24 cellular contexts compared by ENCODE assay signal in the genomic region with DNA sequence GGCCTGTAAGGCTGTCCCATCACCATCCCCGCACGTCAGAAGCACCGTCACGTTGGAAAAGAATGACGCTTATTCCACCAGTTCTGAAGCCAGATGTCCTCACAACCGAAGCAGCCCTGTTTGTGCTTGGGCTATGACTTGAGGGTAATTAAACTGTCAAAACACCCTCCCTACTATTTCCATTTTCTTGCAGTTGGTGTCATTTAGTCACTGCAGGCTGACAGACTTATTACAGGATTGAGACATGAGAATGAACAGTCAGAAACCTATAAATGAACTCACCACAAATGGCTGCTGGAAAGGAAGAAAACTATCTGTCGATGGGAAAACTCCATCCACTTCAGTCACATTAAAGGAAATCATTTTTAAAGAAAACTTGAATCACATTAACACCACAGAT.
DNase-seq lines count a peak whose midpoint lies in the region; ATAC-seq and TF ChIP-seq lines count a peak whose summit lies in the region.
"Had no signal": no experiment of that assay in that cellular context is flagged by ENCODE, and none has a peak within 500 bp of the region (broad histone marks: within the 10 kb centered on the region; RNA-seq: fewer than 3 reads in every experiment).

No MANE protein-coding gene starts in this region.

- H3K9ac ChIP-seq in mesenchymal stem cell (ENCODE audit: low read length) = no peak overlapping the region

- H2BK120ac ChIP-seq in mesenchymal stem cell (ENCODE audit: low read depth, low read length) = no peak overlapping the region

- CTCF ChIA-PET in naive thymus-derived CD4-positive, alpha-beta T cell (lab: Charles Lee) = interaction anchor here (0.6 kb wide), 1 partner anchor 56 kb away, joined by 3 read pairs; no protein-coding TSS in a partner anchor

- H3K27ac Mint-ChIP-seq in natural killer cell = peak overlapping the region; percentile 59 to 87
- H3K27ac Mint-ChIP-seq in natural killer cell treated with Interleukin-12 subunit alpha and Interleukin-12 subunit beta and Interleukin-15 and Interleukin-18, amount 100 ng/mL, for 72 hours = peak overlapping the region in 1 of 2 donors; percentile 66
- H3K27ac Mint-ChIP-seq in activated T-helper 17 cell treated with anti-CD3 and anti-CD28 coated beads, Interleukin-2, amount 50 U/mL, for 72 hours = peak overlapping the region; percentile 84
- H3K27ac Mint-ChIP-seq in naive thymus-derived CD4-positive, alpha-beta T cell = peak overlapping the region in 8 of 9 donors; percentile 5 to 88 (median 56)
- H3K27ac Mint-ChIP-seq in stimulated activated memory B cell treated with anti-CD40 and anti-IgM and Interleukin-4, amounts not matched to agents 10 μg/mL and 1 μg/mL and 100 μg/mL, for 72 hours = peak overlapping the region; percentile 81
- H3K27ac Mint-ChIP-seq: GM23338 had no signal

- peaks cover 57% of the 10 kb centered on the region for H3K79me1 ChIP-seq in mesenchymal stem cell (replicated peaks; ENCODE audit: low read length, poor library complexity, severe bottlenecking)

- ATAC-seq in natural killer cell = no peak
- ATAC-seq in natural killer cell treated with Interleukin-12 subunit alpha and Interleukin-12 subunit beta and Interleukin-15 and Interleukin-18, amount 100 ng/mL, for 72 hours = no peak
- ATAC-seq in activated T-helper 17 cell treated with anti-CD3 and anti-CD28 coated beads, Interleukin-2, amount 50 U/mL, for 72 hours (replicated peaks) = no peak
- ATAC-seq in naive thymus-derived CD4-positive, alpha-beta T cell = no peak
- no peak for ATAC-seq in stimulated activated memory B cell treated with anti-CD40 and anti-IgM and Interleukin-4, amounts not matched to agents 10 μg/mL and 1 μg/mL and 100 μg/mL, for 72 hours
- ATAC-seq: GM12878, GM23338 had no signal

- no peak for TF ChIP-seq CTCF in natural killer cell (IDR thresholded peaks at IDR 0.05)

- H2BK15ac ChIP-seq in mesenchymal stem cell (ENCODE audit: low read depth, poor library complexity, severe bottlenecking) = no peak overlapping the region

- no peak overlapping the region for H3K4me3 ChIP-seq in naive thymus-derived CD4-positive, alpha-beta T cell (ENCODE audit: low read length)
- H3K4me3 ChIP-seq in mesenchymal stem cell (ENCODE audit: insufficient read depth in 1 of 2, low read depth in 1 of 2, low read length in 2 of 2) = peak overlapping the region in 1 of 2 experiments; percentile 14
- H3K4me3 ChIP-seq: GM12878, GM23338, PC-9 had no signal

- intact Hi-C loops in natural killer cell (cut with micrococcal nuclease) (no loop called here), cardiac septum (cut with DNase I) (no loop called here)
- intact Hi-C loops in naive thymus-derived CD4-positive, alpha-beta T cell (cut with micrococcal nuclease) = no loop called here

- POLR2A ChIA-PET in naive thymus-derived CD4-positive, alpha-beta T cell (lab: Charles Lee) = interaction anchor here (1.2 kb wide), 1 partner anchor 12 kb away, joined by 3 read pairs; no protein-coding TSS in a partner anchor

- no peaks in the 10 kb centered on the region for H3K4me1 ChIP-seq in naive thymus-derived CD4-positive, alpha-beta T cell (ENCODE audit: control insufficient read depth in 2 of 2, insufficient read depth in 2 of 2, low read length in 2 of 2)
- no peaks in the 10 kb centered on the region for H3K4me1 ChIP-seq in mesenchymal stem cell (ENCODE audit: control insufficient read depth, insufficient read depth, low read depth, low read length)

- H3K9me3 ChIP-seq in naive thymus-derived CD4-positive, alpha-beta T cell (ENCODE audit: control insufficient read depth in 2 of 3, low read length in 3 of 3) = no peaks in the 10 kb centered on the region
- H3K9me3 ChIP-seq in mesenchymal stem cell (ENCODE audit: control insufficient read depth, low read length) = no peaks in the 10 kb centered on the region

- H3K27ac ChIP-seq in naive thymus-derived CD4-positive, alpha-beta T cell (ENCODE audit: low read depth, low read length) = no peak overlapping the region
- H3K27ac ChIP-seq in mesenchymal stem cell (ENCODE audit: low read length, poor library complexity, severe bottlenecking) = no peak overlapping the region
- H3K27ac ChIP-seq: HL-60, PC-9, RWPE1 had no signal

- H3K9me3 Mint-ChIP-seq in natural killer cell = no peaks in the 10 kb centered on the region
- no peaks in the 10 kb centered on the region for H3K9me3 Mint-ChIP-seq in natural killer cell treated with Interleukin-12 subunit alpha and Interleukin-12 subunit beta and Interleukin-15 and Interleukin-18, amount 100 ng/mL, for 72 hours
- no peaks in the 10 kb centered on the region for H3K9me3 Mint-ChIP-seq in activated T-helper 17 cell treated with anti-CD3 and anti-CD28 coated beads, Interleukin-2, amount 50 U/mL, for 72 hours
- H3K9me3 Mint-ChIP-seq in naive thymus-derived CD4-positive, alpha-beta T cell = no peaks in the 10 kb centered on the region
- H3K9me3 Mint-ChIP-seq in stimulated activated memory B cell treated with anti-CD40 and anti-IgM and Interleukin-4, amounts not matched to agents 10 μg/mL and 1 μg/mL and 100 μg/mL, for 72 hours = no peaks in the 10 kb centered on the region
- H3K9me3 Mint-ChIP-seq: GM23338 had no signal

- H3K27me3 ChIP-seq in naive thymus-derived CD4-positive, alpha-beta T cell (ENCODE audit: control insufficient read depth in 2 of 2, insufficient read depth in 2 of 2, low read length in 2 of 2) = no peaks in the 10 kb centered on the region
- no peaks in the 10 kb centered on the region for H3K27me3 ChIP-seq in mesenchymal stem cell (ENCODE audit: control insufficient read depth in 1 of 2, insufficient read depth in 1 of 2, low read length in 2 of 2)

- 77% methylated on average over 3 of the region's 7 CpGs for WGBS in mesenchymal stem cell

- H2BK12ac ChIP-seq in mesenchymal stem cell (ENCODE audit: low read length in 2 of 2) = no peak overlapping the region

- H4K8ac ChIP-seq in mesenchymal stem cell (ENCODE audit: low read length) = no peak overlapping the region

- no peak for DNase-seq in natural killer cell
- DNase-seq in natural killer cell treated with Interleukin-12 subunit alpha and Interleukin-12 subunit beta and Interleukin-15 and Interleukin-18, amount 100 ng/mL, for 72 hours (ENCODE audit: low spot score) = no peak
- no peak for DNase-seq in naive thymus-derived CD4-positive, alpha-beta T cell
- DNase-seq in mesenchymal stem cell = no peak
- no peak for DNase-seq in cardiac septum (ENCODE audit: low spot score)
- no peak for DNase-seq in germinal center (ENCODE audit: low spot score)
- DNase-seq: C1 segment of cervical spinal cord, DMS153, GDM1, HCEC 1CT, IMR-90, NCI-H1417 treated with DMSO at 0.1 percent for 48 hours, NCI-H1930, NCI-H226, NCI-H524, NCI-H82, PC-9, SIG-M5 had no signal

- H2AFZ ChIP-seq in mesenchymal stem cell (ENCODE audit: low read depth, low read length) = no peak overlapping the region
- H2AFZ ChIP-seq: GM23338, PC-9 had no signal

- H2BK5ac ChIP-seq in mesenchymal stem cell (ENCODE audit: low read depth, low read length, poor library complexity, severe bottlenecking) = no peak overlapping the region

- H3K4ac ChIP-seq in mesenchymal stem cell (ENCODE audit: low read depth in 1 of 2, low read length in 2 of 2) = no peak overlapping the region

- H3K14ac ChIP-seq in mesenchymal stem cell (ENCODE audit: low read length in 2 of 2) = no peak overlapping the region

- no peaks in the 10 kb centered on the region for H3K27me3 Mint-ChIP-seq in natural killer cell (ENCODE audit: low read depth in 2 of 2)
- no peaks in the 10 kb centered on the region for H3K27me3 Mint-ChIP-seq in natural killer cell treated with Interleukin-12 subunit alpha and Interleukin-12 subunit beta and Interleukin-15 and Interleukin-18, amount 100 ng/mL, for 72 hours
- H3K27me3 Mint-ChIP-seq in activated T-helper 17 cell treated with anti-CD3 and anti-CD28 coated beads, Interleukin-2, amount 50 U/mL, for 72 hours = no peaks in the 10 kb centered on the region
- H3K27me3 Mint-ChIP-seq in naive thymus-derived CD4-positive, alpha-beta T cell = no peaks in the 10 kb centered on the region
- H3K27me3 Mint-ChIP-seq in stimulated activated memory B cell treated with anti-CD40 and anti-IgM and Interleukin-4, amounts not matched to agents 10 μg/mL and 1 μg/mL and 100 μg/mL, for 72 hours = no peaks in the 10 kb centered on the region

- peaks cover 0 to 58% (median 0%) of the 10 kb centered on the region in 3 experiments for H3K36me3 ChIP-seq in naive thymus-derived CD4-positive, alpha-beta T cell (ENCODE audit: control insufficient read depth in 2 of 3, insufficient read depth in 3 of 3, low read length in 3 of 3)
- peaks cover 57 to 86% of the 10 kb centered on the region in 2 experiments for H3K36me3 ChIP-seq in mesenchymal stem cell (ENCODE audit: control insufficient read depth in 1 of 2, insufficient read depth in 2 of 2, low read depth in 1 of 2, low read length in 2 of 2)

- H3K4me1 Mint-ChIP-seq in natural killer cell = peaks cover 57 to 66% of the 10 kb centered on the region in 2 donors
- H3K4me1 Mint-ChIP-seq in natural killer cell treated with Interleukin-12 subunit alpha and Interleukin-12 subunit beta and Interleukin-15 and Interleukin-18, amount 100 ng/mL, for 72 hours (ENCODE audit: low read depth in 2 of 2) = peaks cover 45 to 60% of the 10 kb centered on the region in 2 donors
- peaks cover 42% of the 10 kb centered on the region for H3K4me1 Mint-ChIP-seq in activated T-helper 17 cell treated with anti-CD3 and anti-CD28 coated beads, Interleukin-2, amount 50 U/mL, for 72 hours
- peaks cover 46 to 85% (median 65%) of the 10 kb centered on the region in 7 donors for H3K4me1 Mint-ChIP-seq in naive thymus-derived CD4-positive, alpha-beta T cell
- peaks cover 62% of the 10 kb centered on the region for H3K4me1 Mint-ChIP-seq in stimulated activated memory B cell treated with anti-CD40 and anti-IgM and Interleukin-4, amounts not matched to agents 10 μg/mL and 1 μg/mL and 100 μg/mL, for 72 hours

- no peak overlapping the region for H3K23ac ChIP-seq in mesenchymal stem cell (ENCODE audit: low read length in 2 of 2)

- peaks cover 10% of the 10 kb centered on the region for H3K36me3 Mint-ChIP-seq in natural killer cell
- peaks cover 31% of the 10 kb centered on the region for H3K36me3 Mint-ChIP-seq in natural killer cell treated with Interleukin-12 subunit alpha and Interleukin-12 subunit beta and Interleukin-15 and Interleukin-18, amount 100 ng/mL, for 72 hours
- peaks cover 93% of the 10 kb centered on the region for H3K36me3 Mint-ChIP-seq in activated T-helper 17 cell treated with anti-CD3 and anti-CD28 coated beads, Interleukin-2, amount 50 U/mL, for 72 hours (ENCODE audit: low read depth)
- H3K36me3 Mint-ChIP-seq in naive thymus-derived CD4-positive, alpha-beta T cell = peaks cover 19 to 74% (median 34%) of the 10 kb centered on the region in 5 donors
- peaks cover 88% of the 10 kb centered on the region for H3K36me3 Mint-ChIP-seq in stimulated activated memory B cell treated with anti-CD40 and anti-IgM and Interleukin-4, amounts not matched to agents 10 μg/mL and 1 μg/mL and 100 μg/mL, for 72 hours

- H4K91ac ChIP-seq in mesenchymal stem cell (ENCODE audit: low read length) = no peak overlapping the region

- H2AK5ac ChIP-seq in mesenchymal stem cell (ENCODE audit: low read length, severe bottlenecking) = no peak overlapping the region

- H3K4me2 ChIP-seq in mesenchymal stem cell (ENCODE audit: low read length, poor library complexity, severe bottlenecking) = no peak overlapping the region
- H3K4me2 ChIP-seq: GM23338, PC-9 had no signal

- no peak overlapping the region for H3K18ac ChIP-seq in mesenchymal stem cell (ENCODE audit: low read depth in 1 of 2, low read length in 2 of 2)

- H3K4me3 Mint-ChIP-seq in natural killer cell = no peak overlapping the region
- no peak overlapping the region for H3K4me3 Mint-ChIP-seq in natural killer cell treated with Interleukin-12 subunit alpha and Interleukin-12 subunit beta and Interleukin-15 and Interleukin-18, amount 100 ng/mL, for 72 hours
- H3K4me3 Mint-ChIP-seq in activated T-helper 17 cell treated with anti-CD3 and anti-CD28 coated beads, Interleukin-2, amount 50 U/mL, for 72 hours = no peak overlapping the region
- H3K4me3 Mint-ChIP-seq in naive thymus-derived CD4-positive, alpha-beta T cell = no peak overlapping the region
- H3K4me3 Mint-ChIP-seq in stimulated activated memory B cell treated with anti-CD40 and anti-IgM and Interleukin-4, amounts not matched to agents 10 μg/mL and 1 μg/mL and 100 μg/mL, for 72 hours = no peak overlapping the region
- H3K4me3 Mint-ChIP-seq: GM23338 had no signal
